ENCODE assay signal across 20 cellular contexts in genomic region chr7:128743112-128743772, GRCh38. TPM values are rescaled to one million over a fixed set of nuclear protein-coding genes. Genes with fewer than 3 reads are reported as not detected.
A peak's percentile ranks its signal among the peaks of the same experiment; 100 is the strongest.
DNase-seq lines count a peak whose midpoint lies in the region; ATAC-seq and TF ChIP-seq lines count a peak whose summit lies in the region.
"Had no signal": no experiment of that assay in that cellular context is flagged by ENCODE, and none has a peak within 500 bp of the region (broad histone marks: within the 10 kb centered on the region; RNA-seq: fewer than 3 reads in every experiment).

No MANE protein-coding gene starts in this region.

- peaks cover 37% of the 10 kb centered on the region for H3K4me1 ChIP-seq in DND-41 (ENCODE audit: insufficient read depth, low read length)
- H3K4me1 ChIP-seq in trophoblast cell (ENCODE audit: control insufficient read depth in 1 of 2, insufficient read depth in 2 of 2, low read length in 2 of 2) = peaks cover 2 to 3% of the 10 kb centered on the region in 2 experiments
- H3K4me1 ChIP-seq in Peyer's patch = peaks cover 0 to 27% (median 0%) of the 10 kb centered on the region in 4 donors
- H3K4me1 ChIP-seq in heart right ventricle = peaks cover 3 to 76% (median 53%) of the 10 kb centered on the region in 9 donors

- H3K4me3 ChIP-seq in DND-41 (ENCODE audit: low read depth in 1 of 2, low read length in 2 of 2) (no peak overlapping the region), trophoblast cell (ENCODE audit: low read depth, low read length) (no peak overlapping the region), Peyer's patch (no peak overlapping the region), heart right ventricle (no peak overlapping the region)
- H3K4me3 ChIP-seq: left lung, PC-9, sigmoid colon had no signal

- H3K27me3 Mint-ChIP-seq in effector memory CD8-positive, alpha-beta T cell = no peaks in the 10 kb centered on the region
- H3K27me3 Mint-ChIP-seq: activated CD4-positive, alpha-beta memory T cell treated with anti-CD3 and anti-CD28 coated beads for 36 hours; activated naive CD4-positive, alpha-beta T cell treated with anti-CD3 and anti-CD28 coated beads, Interleukin-2, amount 50 U/mL, for 24 hours had no signal

- no peak overlapping the region for H2BK120ac ChIP-seq in trophoblast cell (ENCODE audit: insufficient read depth, low read length, poor library complexity)

- H3K18ac ChIP-seq in trophoblast cell (ENCODE audit: low read length) = no peak overlapping the region

- POLR2A ChIA-PET in RWPE1 (lab: Yijun Ruan, JAX; ENCODE audit: low non-redundant PET) = no interaction called here

- CTCF ChIA-PET in RWPE1 (lab: Yijun Ruan, JAX) = interaction anchor here (0.6 kb wide), 2 partner anchors 47 to 1405 kb away, joined by 3 to 5 read pairs; no protein-coding TSS in a partner anchor

- H3K27me3 ChIP-seq in DND-41 (ENCODE audit: insufficient read depth, low read length, poor library complexity) (no peaks in the 10 kb centered on the region), trophoblast cell (ENCODE audit: insufficient read depth, low read length) (no peaks in the 10 kb centered on the region), Peyer's patch (no peaks in the 10 kb centered on the region), heart right ventricle (no peaks in the 10 kb centered on the region)
- H3K27me3 ChIP-seq: left lung, sigmoid colon had no signal

- H2BK12ac ChIP-seq in trophoblast cell (ENCODE audit: low read length) = peak overlapping the region; percentile 63

- H3K23ac ChIP-seq in trophoblast cell (ENCODE audit: low read length) = no peak overlapping the region

- 0 out of 2 replicates have a peak overlapping the region, but pooled peaks have one; percentile 5 for H3K4me2 ChIP-seq in DND-41 (ENCODE audit: insufficient read depth, low read length)
- H3K4me2 ChIP-seq in trophoblast cell (ENCODE audit: low read length) = no peak overlapping the region

- H3K9ac ChIP-seq in DND-41 (ENCODE audit: low read depth, low read length) (no peak overlapping the region), trophoblast cell (ENCODE audit: low read length) (no peak overlapping the region)

- H3K9me3 ChIP-seq in DND-41 (ENCODE audit: insufficient read depth, low read length, severe bottlenecking) (no peaks in the 10 kb centered on the region), trophoblast cell (ENCODE audit: insufficient read depth, low read depth, low read length) (no peaks in the 10 kb centered on the region), Peyer's patch (no peaks in the 10 kb centered on the region), heart right ventricle (no peaks in the 10 kb centered on the region)
- H3K9me3 ChIP-seq: left lung, sigmoid colon had no signal

- TF ChIP-seq POLR2A in Peyer's patch (IDR thresholded peaks at IDR 0.05) = no peak

- no peak overlapping the region for H3K27ac ChIP-seq in DND-41 (ENCODE audit: low read length)
- H3K27ac ChIP-seq in RWPE1 = peak overlapping the region; percentile 24; the same call in 1 of the 2 replicates
- H3K27ac ChIP-seq in trophoblast cell (ENCODE audit: low read depth, low read length) = no peak overlapping the region
- no peak overlapping the region for H3K27ac ChIP-seq in Peyer's patch
- peak overlapping the region in 1 of 10 donors; percentile 7 for H3K27ac ChIP-seq in heart right ventricle
- H3K27ac ChIP-seq: PC-9, VCaP had no signal

- intact Hi-C loops in heart right ventricle (cut with DNase I) = loop anchor here in 1 of 10 donors (5.0 kb wide), 1 partner anchor 89 kb away; the partner anchor contains the start of gene FLNC

- no peak overlapping the region for H3K4me3 Mint-ChIP-seq in effector memory CD8-positive, alpha-beta T cell
- H3K4me3 Mint-ChIP-seq: activated CD4-positive, alpha-beta memory T cell treated with anti-CD3 and anti-CD28 coated beads for 36 hours; activated naive CD4-positive, alpha-beta T cell treated with anti-CD3 and anti-CD28 coated beads, Interleukin-2, amount 50 U/mL, for 24 hours; activated T-cell treated with anti-CD3 and anti-CD28 coated beads, Interleukin-2, amount 50 U/mL, for 4 hours had no signal

- no peak overlapping the region for H2BK5ac ChIP-seq in trophoblast cell (ENCODE audit: low read depth, low read length, poor library complexity)

- DNase-seq in DND-41 (no peak), RWPE1 (ENCODE audit: low spot score) (no peak), trophoblast cell (peak in 1 of 2 donors; percentile 20), Peyer's patch (no peak), heart right ventricle (no peak)
- no peak for DNase-seq in effector memory CD8-positive, alpha-beta T cell
- DNase-seq: activated CD4-positive, alpha-beta memory T cell treated with anti-CD3 and anti-CD28 coated beads for 36 hours; activated T-cell treated with anti-CD3 and anti-CD28 coated beads, Interleukin-2, amount 50 U/mL, for 4 hours; Calu3; NCI-H1048; NCI-H2107; PC-9; sigmoid colon had no signal

- H3K79me1 ChIP-seq in trophoblast cell (ENCODE audit: low read length) = peaks cover 9% of the 10 kb centered on the region

- no CpG with 5 or more reads among the region's 7 CpGs for WGBS in trophoblast cell (ENCODE audit: extremely low coverage, insufficient coverage, insufficient read length)
- 87 to 93% methylated on average over 7 of the region's 7 CpGs for WGBS in heart right ventricle, 2 donors

- peaks cover 36 to 52% of the 10 kb centered on the region in 2 donors for H3K4me1 Mint-ChIP-seq in effector memory CD8-positive, alpha-beta T cell (ENCODE audit: low read depth in 2 of 2)

- H3K79me2 ChIP-seq in DND-41 (ENCODE audit: insufficient read depth, low read length) (peaks cover 91% of the 10 kb centered on the region), trophoblast cell (ENCODE audit: control insufficient read depth, insufficient read depth, low read length, poor library complexity) (peaks cover 26% of the 10 kb centered on the region)

- H3K4ac ChIP-seq in trophoblast cell (ENCODE audit: low read depth, low read length) = peak overlapping the region; percentile 76

- peak overlapping the region; percentile 26 for H4K12ac ChIP-seq in trophoblast cell (ENCODE audit: low read depth, low read length)

- peak overlapping the region; percentile 36 to 64 for H3K27ac Mint-ChIP-seq in effector memory CD8-positive, alpha-beta T cell
- H3K27ac Mint-ChIP-seq: activated CD4-positive, alpha-beta memory T cell treated with anti-CD3 and anti-CD28 coated beads for 36 hours; activated naive CD4-positive, alpha-beta T cell treated with anti-CD3 and anti-CD28 coated beads, Interleukin-2, amount 50 U/mL, for 24 hours had no signal

- peak overlapping the region; percentile 64 for H4K8ac ChIP-seq in trophoblast cell (ENCODE audit: low read depth, low read length)

- H3K14ac ChIP-seq in trophoblast cell (ENCODE audit: low read length) = no peak overlapping the region

- H2AK5ac ChIP-seq in trophoblast cell (ENCODE audit: low read length) = no peak overlapping the region

- H3K36me3 ChIP-seq in DND-41 (ENCODE audit: insufficient read depth, low read length) (peaks cover 18% of the 10 kb centered on the region), trophoblast cell (ENCODE audit: control insufficient read depth in 1 of 2, insufficient read depth in 2 of 2, low read length in 2 of 2) (peaks cover 7 to 11% of the 10 kb centered on the region in 2 experiments), Peyer's patch (no peaks in the 10 kb centered on the region), heart right ventricle (peaks cover 0 to 18% (median 0%) of the 10 kb centered on the region in 9 donors)

- no peak overlapping the region for H2AFZ ChIP-seq in DND-41 (ENCODE audit: low read depth, low read length)
- no peak overlapping the region for H2AFZ ChIP-seq in trophoblast cell (ENCODE audit: insufficient read depth, low read length, poor library complexity)
- H2AFZ ChIP-seq: PC-9 had no signal

- no peaks in the 10 kb centered on the region for H3K9me3 Mint-ChIP-seq in effector memory CD8-positive, alpha-beta T cell
- H3K9me3 Mint-ChIP-seq: activated CD4-positive, alpha-beta memory T cell treated with anti-CD3 and anti-CD28 coated beads for 36 hours; activated naive CD4-positive, alpha-beta T cell treated with anti-CD3 and anti-CD28 coated beads, Interleukin-2, amount 50 U/mL, for 24 hours; activated T-cell treated with anti-CD3 and anti-CD28 coated beads, Interleukin-2, amount 50 U/mL, for 4 hours had no signal

- H4K20me1 ChIP-seq in DND-41 (ENCODE audit: insufficient read depth, low read length) = peaks cover 69% of the 10 kb centered on the region

- no peak for ATAC-seq in DND-41 (ENCODE audit: insufficient read depth, low read depth)
- no peak for ATAC-seq in effector memory CD8-positive, alpha-beta T cell (replicated peaks)
- no peak for ATAC-seq in GM21515 (IDR thresholded peaks at IDR 0.05; ENCODE audit: unreplicated experiment)
- no peak for ATAC-seq in HG02763 (IDR thresholded peaks at IDR 0.05; ENCODE audit: unreplicated experiment)
- ATAC-seq in heart right ventricle = no peak
- ATAC-seq: activated T-cell treated with anti-CD3 and anti-CD28 coated beads, Interleukin-2, amount 50 U/mL, for 4 hours; left lung had no signal

- TF ChIP-seq CTCF in DND-41 (IDR thresholded peaks at IDR 0.05; ENCODE audit: borderline replicate concordance, extremely low read depth, low read length, poor library complexity, severe bottlenecking) = no peak
- TF ChIP-seq CTCF in RWPE1 (conservative IDR thresholded peaks at IDR 0.05; ENCODE audit: low read depth) = no peak
- TF ChIP-seq CTCF in Peyer's patch (IDR thresholded peaks at IDR 0.05) = no peak
- no peak for TF ChIP-seq CTCF in heart right ventricle (IDR thresholded peaks at IDR 0.05)

- no peak overlapping the region for H4K91ac ChIP-seq in trophoblast cell (ENCODE audit: low read depth, low read length)

- H3K36me3 Mint-ChIP-seq in effector memory CD8-positive, alpha-beta T cell (ENCODE audit: insufficient read depth) = peaks cover 24% of the 10 kb centered on the region

RNA-seq across cellular contexts. Expression of gene CALU, which starts 4.1 kb away (rescaled TPM):
- 456 and 457 TPM in 2 replicates for polyA plus RNA-seq in trophoblast cell (2013)
- total RNA-seq in Peyer's patch (10 to 100 TPM; 21.6 to 42.1 (median 27.6) TPM), heart right ventricle (100 to 1,000 TPM; 197 to 333 (median 249) TPM)
- polyA plus RNA-seq in heart right ventricle = 100 to 1,000 TPM in 1 of 2 donors, 10 to 100 TPM in 1; 39.9 to 260 TPM

RNA-seq across cellular contexts. Expression of gene OPN1SW, which starts 32.4 kb away (rescaled TPM):
- polyA plus RNA-seq in trophoblast cell (2013) = not detected in 2 replicates
- total RNA-seq in Peyer's patch (not detected), heart right ventricle (not detected)
- polyA plus RNA-seq in heart right ventricle = not detected
- total RNA-seq: activated CD4-positive, alpha-beta memory T cell treated with anti-CD3 and anti-CD28 coated beads for 36 hours; activated T-cell treated with anti-CD3 and anti-CD28 coated beads, Interleukin-2, amount 50 U/mL, for 4 hours; Calu3; left lung; mucosa of gallbladder; omental fat pad; PC-9; sigmoid colon had no signal
- polyA plus RNA-seq: sigmoid colon had no signal

RNA-seq across cellular contexts. Expression of gene CCDC136, which starts 48.5 kb away (rescaled TPM):
- 3.2 and 3.6 TPM in 2 replicates for polyA plus RNA-seq in trophoblast cell (2013)
- total RNA-seq in Peyer's patch (10 to 100 TPM in 2 of 4 donors, 1 to 10 TPM in 1, under 1 TPM in 1; 0.35 to 35.5 (median 6.1) TPM), heart right ventricle (10 to 100 TPM in 4 of 10 donors, 1 to 10 TPM in 6; 1.8 to 14.4 (median 8.0) TPM)
- 10 to 100 TPM in 1 of 2 donors, 1 to 10 TPM in 1; 4.6 to 13.5 TPM for polyA plus RNA-seq in heart right ventricle

Comparison
In these comparisons a context has a peak if more than half of its experiments do, and no peak if none do; other contexts are left out.
1. RNA of gene CALU, which starts 4.1 kb away (total RNA-seq): 197 to 333 TPM in heart right ventricle; 21.6 to 42.1 TPM in Peyer's patch; every median in the first group is over 4 times any median in the second.